In the genomic region with DNA sequence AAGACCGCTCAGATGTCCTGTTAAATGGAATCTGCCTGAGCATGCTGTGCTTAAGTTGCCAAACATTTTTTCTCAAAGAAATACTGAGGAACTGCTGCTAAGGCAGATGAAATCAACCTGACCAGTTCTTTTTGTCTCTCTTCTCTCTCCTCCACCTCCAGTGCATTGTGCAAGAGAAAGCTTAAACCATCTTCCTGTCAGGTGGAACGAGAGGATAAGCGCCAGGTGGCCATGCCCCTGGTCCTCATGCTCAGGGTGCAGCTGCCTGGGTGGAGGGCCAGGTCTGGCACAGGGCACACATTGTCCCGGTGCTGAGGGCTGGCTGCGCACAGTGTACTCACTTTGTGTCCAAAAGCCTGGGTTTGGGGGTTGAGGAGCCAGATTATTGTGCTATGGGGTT, we compare ENCODE assay signal across 1 cellular context.
TF ChIP-seq lines count a peak whose summit lies in the region.

No MANE protein-coding gene starts in this region.

TF ChIP-seq in WTC11, 78 proteins besides CTCF, POLR2A, EP300 and RAD21 (continued from another document):
- TF ChIP-seq AR (CRISPR knock-in tag; IDR thresholded peaks at IDR 0.05), result no peak
- no peak for TF ChIP-seq SOX15 (CRISPR knock-in tag; IDR thresholded peaks at IDR 0.05)
- no peak for TF ChIP-seq HMGA2 (CRISPR knock-in tag; IDR thresholded peaks at IDR 0.05)
- TF ChIP-seq TP53 (CRISPR knock-in tag; IDR thresholded peaks at IDR 0.05), result no peak
- no peak for TF ChIP-seq ZNF281 (CRISPR knock-in tag; IDR thresholded peaks at IDR 0.05)
